ENCODE assay signal across 8 cellular contexts in genomic region chr2:122445003-122445402, GRCh38.
"Had no signal": no experiment of that assay in that cellular context is flagged by ENCODE, and none has a peak within 500 bp of the region (broad histone marks: within the 10 kb centered on the region; RNA-seq: fewer than 3 reads in every experiment).

No MANE protein-coding gene starts in this region.

- H3K4me2 ChIP-seq: GM23338 had no signal

- H2AFZ ChIP-seq: GM23248, GM23338 had no signal

- H3K9me3 ChIP-seq: HAP-1 had no signal

- H3K4me3 ChIP-seq: GM23248, GM23338, HAP-1 had no signal

- DNase-seq: GM23248, GOT3, H7, H9, HCEC 1CT, HFFc6 had no signal

- H3K27ac ChIP-seq: GM23248 had no signal

- H3K36me3 ChIP-seq: HAP-1 had no signal

- H3K4me1 ChIP-seq: HAP-1 had no signal
